Comparison of ENCODE assay signal across 7 cellular contexts in genomic region chr19:48807590-48808308, GRCh38. TPM values are rescaled to one million over a fixed set of nuclear protein-coding genes. Genes with fewer than 3 reads are reported as not detected.
DNase-seq lines count a peak whose midpoint lies in the region; ATAC-seq and TF ChIP-seq lines count a peak whose summit lies in the region.
"Had no signal": no experiment of that assay in that cellular context is flagged by ENCODE, and none has a peak within 500 bp of the region (broad histone marks: within the 10 kb centered on the region; RNA-seq: fewer than 3 reads in every experiment).

No MANE protein-coding gene starts in this region.

- no peaks in the 10 kb centered on the region for H3K9me3 Mint-ChIP-seq in T-helper 2 cell treated with Interferon-gamma antibody and Interleukin-4, amounts not matched to agents 5 μg/mL and 100 μg/mL, for 36 hours

- H3K9ac ChIP-seq in colonic mucosa (ENCODE audit: low read depth in 2 of 2, low read length in 2 of 2) = peak overlapping the region in 1 of 2 donors; percentile 74

- intact Hi-C loops in colonic mucosa (cut with DNase I) = no loop called here

- peaks cover 31% of the 10 kb centered on the region for H3K4me1 Mint-ChIP-seq in T-helper 2 cell treated with Interferon-gamma antibody and Interleukin-4, amounts not matched to agents 5 μg/mL and 100 μg/mL, for 36 hours (ENCODE audit: low read depth)

- H3K9me3 ChIP-seq in colonic mucosa = no peaks in the 10 kb centered on the region

- H3K4me3 ChIP-seq in colonic mucosa (peak overlapping the region; percentile 3), retinal pigment epithelial cell (ENCODE audit: low read length) (no peak overlapping the region)

- DNase-seq in T-helper 2 cell treated with Interferon-gamma antibody and Interleukin-4, amounts not matched to agents 5 μg/mL and 100 μg/mL, for 36 hours (ENCODE audit: low spot score) = no peak
- no peak for DNase-seq in T-helper 2 cell
- peak; percentile 72 for DNase-seq in colonic mucosa
- DNase-seq in retinal pigment epithelial cell (ENCODE audit: low read depth) = no peak
- DNase-seq in AG08395 (ENCODE audit: low spot score) = no peak

- H3K27me3 Mint-ChIP-seq in T-helper 2 cell treated with Interferon-gamma antibody and Interleukin-4, amounts not matched to agents 5 μg/mL and 100 μg/mL, for 36 hours (ENCODE audit: low read depth) = peaks cover 2% of the 10 kb centered on the region

- peak overlapping the region; percentile 32 for H3K27ac Mint-ChIP-seq in T-helper 2 cell treated with Interferon-gamma antibody and Interleukin-4, amounts not matched to agents 5 μg/mL and 100 μg/mL, for 36 hours

- no peaks in the 10 kb centered on the region for H3K36me3 ChIP-seq in colonic mucosa

- peak overlapping the region; percentile 15 for H3K4me3 Mint-ChIP-seq in T-helper 2 cell treated with Interferon-gamma antibody and Interleukin-4, amounts not matched to agents 5 μg/mL and 100 μg/mL, for 36 hours

- ATAC-seq in GM19452 (IDR thresholded peaks at IDR 0.05; ENCODE audit: unreplicated experiment) = no peak

- peaks cover 3% of the 10 kb centered on the region for H3K36me3 Mint-ChIP-seq in T-helper 2 cell treated with Interferon-gamma antibody and Interleukin-4, amounts not matched to agents 5 μg/mL and 100 μg/mL, for 36 hours (ENCODE audit: low read depth)

- peaks cover 4% of the 10 kb centered on the region for H3K4me1 ChIP-seq in colonic mucosa

- peak overlapping the region; percentile 41 for H3K27ac ChIP-seq in colonic mucosa

- TF ChIP-seq CTCF in colonic mucosa (IDR thresholded peaks at IDR 0.05) = no peak
- peak; percentile 12 for TF ChIP-seq CTCF in retinal pigment epithelial cell (conservative IDR thresholded peaks at IDR 0.05; ENCODE audit: low read depth, low read length)

- H3K27me3 ChIP-seq in colonic mucosa = no peaks in the 10 kb centered on the region

RNA-seq across cellular contexts. Expression of gene BCAT2, which starts 3.1 kb away (rescaled TPM):
- 10 to 100 TPM; 74.8 to 85.5 TPM for total RNA-seq in colonic mucosa

RNA-seq across cellular contexts. Expression of gene HSD17B14, which starts 28.5 kb away (rescaled TPM):
- total RNA-seq in colonic mucosa = 1 to 10 TPM in 1 of 2 donors, under 1 TPM in 1; 0.79 to 2.8 TPM

RNA-seq across cellular contexts. Expression of gene FGF21, which starts 52.4 kb away (rescaled TPM):
- total RNA-seq in colonic mucosa = not detected
- total RNA-seq: lower leg skin had no signal

RNA-seq across cellular contexts. Expression of gene FUT1, which starts 55.3 kb away (rescaled TPM):
- total RNA-seq in colonic mucosa = under 1 TPM; 0.59 to 0.80 TPM
